In genomic region chr17:16589097-16589969, GRCh38 we compare ENCODE assay signal across 8 cellular contexts. TPM values are rescaled to one million over a fixed set of nuclear protein-coding genes. Genes with fewer than 3 reads are reported as not detected.
DNase-seq lines count a peak whose midpoint lies in the region; ATAC-seq and TF ChIP-seq lines count a peak whose summit lies in the region.

No MANE protein-coding gene starts in this region.

- peaks cover 49% of the 10 kb centered on the region for H3K27me3 Mint-ChIP-seq in T-helper 17 cell

- H3K27ac ChIP-seq in right cardiac atrium (ENCODE audit: low read length) (peak overlapping the region; percentile 46), psoas muscle (no peak overlapping the region), urinary bladder (ENCODE audit: low read depth) (peak overlapping the region; percentile 63)

- no peaks in the 10 kb centered on the region for H3K36me3 Mint-ChIP-seq in T-helper 17 cell (ENCODE audit: low read depth)

- no peaks in the 10 kb centered on the region for H3K9me3 ChIP-seq in T-helper 17 cell (ENCODE audit: control insufficient read depth, low read length, poor library complexity, severe bottlenecking)
- no peaks in the 10 kb centered on the region for H3K9me3 ChIP-seq in right cardiac atrium (ENCODE audit: control insufficient read depth, low read length)
- H3K9me3 ChIP-seq in psoas muscle = no peaks in the 10 kb centered on the region

- 5% methylated on average over 53 of the region's 53 CpGs for WGBS in right cardiac atrium
- WGBS in psoas muscle, 3 donors = 5 to 6% (median 5%) methylated on average over 47 to 53 of the region's 53 CpGs
- 5% methylated on average over 53 of the region's 53 CpGs for WGBS in urinary bladder

- peak; percentile 69 for ATAC-seq in HG02870 (IDR thresholded peaks at IDR 0.05; ENCODE audit: unreplicated experiment)
- ATAC-seq in T-helper 17 cell = peak; percentile 93
- ATAC-seq in right cardiac atrium = peak; percentile 91 to 92
- ATAC-seq in psoas muscle = peak; percentile 93 to 95 (median 94)

- H3K4me3 Mint-ChIP-seq in T-helper 17 cell = peak overlapping the region; percentile 75

- H3K4me3 ChIP-seq in right cardiac atrium (ENCODE audit: low read length) = peak overlapping the region; percentile 60
- H3K4me3 ChIP-seq in psoas muscle = peak overlapping the region; percentile 75
- peak overlapping the region; percentile 53 for H3K4me3 ChIP-seq in urinary bladder (ENCODE audit: low read depth, low read length)

- H3K27me3 ChIP-seq in right cardiac atrium (ENCODE audit: control insufficient read depth, insufficient read depth) = no peaks in the 10 kb centered on the region
- H3K27me3 ChIP-seq in psoas muscle (ENCODE audit: insufficient read depth in 3 of 3, low read length in 2 of 3) = peaks cover 0 to 15% (median 2%) of the 10 kb centered on the region in 3 donors

- H3K4me1 ChIP-seq in right cardiac atrium (ENCODE audit: control insufficient read depth, insufficient read depth, low read length) (no peaks in the 10 kb centered on the region), psoas muscle (no peaks in the 10 kb centered on the region), urinary bladder (ENCODE audit: insufficient read depth) (no peaks in the 10 kb centered on the region)

- H3K27ac Mint-ChIP-seq in T-helper 17 cell = no peak overlapping the region

- peaks cover 12% of the 10 kb centered on the region for H3K4me1 Mint-ChIP-seq in T-helper 17 cell

- DNase-seq in GM04504 (ENCODE audit: low read depth) (peak; percentile 63), NCI-H1694 (lab: John Stamatoyannopoulos, UW) (peak; percentile 81), T-helper 17 cell (peak; percentile 87 to 92 (median 91)), anterior cingulate cortex (lab: John Stamatoyannopoulos, UW) (peak in 57 of 58 donors; percentile 40 to 94 (median 86)), right cardiac atrium (peak; percentile 92 to 98 (median 97)), psoas muscle (peak; percentile 92 to 95)

- TF ChIP-seq CTCF in psoas muscle (IDR thresholded peaks at IDR 0.05) = peak; percentile 99

- H3K36me3 ChIP-seq in psoas muscle (ENCODE audit: insufficient read depth in 1 of 2, low read depth in 1 of 2) = no peaks in the 10 kb centered on the region
- no peaks in the 10 kb centered on the region for H3K36me3 ChIP-seq in urinary bladder (ENCODE audit: insufficient read depth)

- intact Hi-C loops in right cardiac atrium (cut with DNase I) = loop anchor here in 2 of 4 donors (5.0 to 10.0 kb wide), 2 partner anchors 52 to 65 kb away; partner anchors contain the start of gene ZNF624 (in 1 of the 2)
- intact Hi-C loops in psoas muscle (cut with DNase I) = loop anchor here in 1 of 2 donors (5.0 kb wide), 2 partner anchors 52 to 137 kb away; no protein-coding TSS in a partner anchor

RNA-seq across cellular contexts. Expression of gene ZNF287, which starts 20.3 kb away (rescaled TPM):
- total RNA-seq in T-helper 17 cell = 1 to 10 TPM; 6.6 to 7.6 TPM
- total RNA-seq in right cardiac atrium = 10 to 100 TPM in 3 of 4 donors, 1 to 10 TPM in 1; 9.4 to 12.5 (median 11.0) TPM
- 5.3 TPM for polyA plus RNA-seq in right cardiac atrium
- 1 to 10 TPM; 2.5 to 6.6 (median 5.3) TPM for total RNA-seq in psoas muscle
- 1 to 10 TPM; 1.5 to 10.0 (median 2.2) TPM for polyA plus RNA-seq in psoas muscle
- 18.2 TPM for total RNA-seq in urinary bladder
- 7.4 TPM for polyA plus RNA-seq in urinary bladder
